Comparison of ENCODE assay signal across 1 cellular context in the genomic region with DNA sequence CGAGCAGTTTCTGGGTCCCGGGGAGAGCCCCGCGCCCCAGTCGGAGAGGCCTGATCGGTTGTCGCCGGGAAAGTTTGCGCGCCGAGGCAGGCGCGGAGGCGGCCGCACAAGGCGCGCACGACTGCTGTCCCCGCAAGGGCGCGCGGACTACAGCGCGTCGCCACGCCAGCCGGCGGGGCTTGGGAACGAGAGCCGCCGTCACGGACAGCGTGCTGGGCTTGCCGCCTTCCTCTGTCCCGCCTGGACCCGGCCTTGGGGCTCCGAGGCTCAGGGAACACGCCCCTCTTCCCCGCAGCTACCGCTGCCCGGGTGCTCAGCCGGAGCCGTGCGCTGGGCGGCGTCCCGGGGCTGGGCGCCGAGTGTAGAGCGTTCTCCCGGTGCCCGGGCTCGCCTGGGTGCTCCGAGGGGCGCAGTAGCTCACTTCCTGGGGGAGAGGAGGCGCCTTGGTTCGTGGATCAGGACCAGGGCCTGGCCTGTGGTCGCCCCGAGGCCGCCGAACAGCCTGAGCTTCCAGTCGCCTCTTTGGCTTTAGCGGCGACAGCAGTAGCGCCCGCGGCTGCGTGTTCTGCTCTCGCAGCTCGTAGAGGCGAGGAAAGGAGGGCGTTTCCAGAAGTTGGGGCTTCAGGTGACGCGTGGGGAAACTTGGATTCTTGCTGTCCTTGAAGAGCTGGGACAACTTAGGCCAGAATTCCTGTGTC.
TF ChIP-seq lines count a peak whose summit lies in the region.

No MANE protein-coding gene starts in this region.

TF ChIP-seq in HepG2, 621 proteins besides CTCF, POLR2A, EP300 and RAD21 (continued from another document and continues in another):
- TF ChIP-seq, protein P1, sequence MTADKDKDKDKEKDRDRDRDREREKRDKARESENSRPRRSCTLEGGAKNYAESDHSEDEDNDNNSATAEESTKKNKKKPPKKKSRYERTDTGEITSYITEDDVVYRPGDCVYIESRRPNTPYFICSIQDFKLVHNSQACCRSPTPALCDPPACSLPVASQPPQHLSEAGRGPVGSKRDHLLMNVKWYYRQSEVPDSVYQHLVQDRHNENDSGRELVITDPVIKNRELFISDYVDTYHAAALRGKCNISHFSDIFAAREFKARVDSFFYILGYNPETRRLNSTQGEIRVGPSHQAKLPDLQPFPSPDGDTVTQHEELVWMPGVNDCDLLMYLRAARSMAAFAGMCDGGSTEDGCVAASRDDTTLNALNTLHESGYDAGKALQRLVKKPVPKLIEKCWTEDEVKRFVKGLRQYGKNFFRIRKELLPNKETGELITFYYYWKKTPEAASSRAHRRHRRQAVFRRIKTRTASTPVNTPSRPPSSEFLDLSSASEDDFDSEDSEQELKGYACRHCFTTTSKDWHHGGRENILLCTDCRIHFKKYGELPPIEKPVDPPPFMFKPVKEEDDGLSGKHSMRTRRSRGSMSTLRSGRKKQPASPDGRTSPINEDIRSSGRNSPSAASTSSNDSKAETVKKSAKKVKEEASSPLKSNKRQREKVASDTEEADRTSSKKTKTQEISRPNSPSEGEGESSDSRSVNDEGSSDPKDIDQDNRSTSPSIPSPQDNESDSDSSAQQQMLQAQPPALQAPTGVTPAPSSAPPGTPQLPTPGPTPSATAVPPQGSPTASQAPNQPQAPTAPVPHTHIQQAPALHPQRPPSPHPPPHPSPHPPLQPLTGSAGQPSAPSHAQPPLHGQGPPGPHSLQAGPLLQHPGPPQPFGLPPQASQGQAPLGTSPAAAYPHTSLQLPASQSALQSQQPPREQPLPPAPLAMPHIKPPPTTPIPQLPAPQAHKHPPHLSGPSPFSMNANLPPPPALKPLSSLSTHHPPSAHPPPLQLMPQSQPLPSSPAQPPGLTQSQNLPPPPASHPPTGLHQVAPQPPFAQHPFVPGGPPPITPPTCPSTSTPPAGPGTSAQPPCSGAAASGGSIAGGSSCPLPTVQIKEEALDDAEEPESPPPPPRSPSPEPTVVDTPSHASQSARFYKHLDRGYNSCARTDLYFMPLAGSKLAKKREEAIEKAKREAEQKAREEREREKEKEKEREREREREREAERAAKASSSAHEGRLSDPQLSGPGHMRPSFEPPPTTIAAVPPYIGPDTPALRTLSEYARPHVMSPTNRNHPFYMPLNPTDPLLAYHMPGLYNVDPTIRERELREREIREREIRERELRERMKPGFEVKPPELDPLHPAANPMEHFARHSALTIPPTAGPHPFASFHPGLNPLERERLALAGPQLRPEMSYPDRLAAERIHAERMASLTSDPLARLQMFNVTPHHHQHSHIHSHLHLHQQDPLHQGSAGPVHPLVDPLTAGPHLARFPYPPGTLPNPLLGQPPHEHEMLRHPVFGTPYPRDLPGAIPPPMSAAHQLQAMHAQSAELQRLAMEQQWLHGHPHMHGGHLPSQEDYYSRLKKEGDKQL (CRISPR knock-in tag; IDR thresholded peaks at IDR 0.05; ENCODE audit: low read depth): no peak
- TF ChIP-seq HHEX (CRISPR knock-in tag; IDR thresholded peaks at IDR 0.05): no peak
- no peak for TF ChIP-seq SOX5 (CRISPR knock-in tag; IDR thresholded peaks at IDR 0.05; ENCODE audit: borderline replicate concordance)
- TF ChIP-seq RFXANK (CRISPR knock-in tag; IDR thresholded peaks at IDR 0.05): no peak
- no peak for TF ChIP-seq ZNF17 (CRISPR knock-in tag; IDR thresholded peaks at IDR 0.05)
- no peak for TF ChIP-seq ELF1 (CRISPR knock-in tag; IDR thresholded peaks at IDR 0.05)
- TF ChIP-seq KLF11 (CRISPR knock-in tag; IDR thresholded peaks at IDR 0.05): no peak
- TF ChIP-seq FIP1L1 (IDR thresholded peaks at IDR 0.05; ENCODE audit: borderline replicate concordance, insufficient read depth, low read depth, low read length): no peak
- no peak for TF ChIP-seq JUN (CRISPR knock-in tag; IDR thresholded peaks at IDR 0.05)
- 0 out of 2 replicates have a peak, but pooled peaks have one; percentile 22 for TF ChIP-seq ZFP1 (CRISPR knock-in tag; IDR thresholded peaks at IDR 0.05)
- TF ChIP-seq, protein P2, sequence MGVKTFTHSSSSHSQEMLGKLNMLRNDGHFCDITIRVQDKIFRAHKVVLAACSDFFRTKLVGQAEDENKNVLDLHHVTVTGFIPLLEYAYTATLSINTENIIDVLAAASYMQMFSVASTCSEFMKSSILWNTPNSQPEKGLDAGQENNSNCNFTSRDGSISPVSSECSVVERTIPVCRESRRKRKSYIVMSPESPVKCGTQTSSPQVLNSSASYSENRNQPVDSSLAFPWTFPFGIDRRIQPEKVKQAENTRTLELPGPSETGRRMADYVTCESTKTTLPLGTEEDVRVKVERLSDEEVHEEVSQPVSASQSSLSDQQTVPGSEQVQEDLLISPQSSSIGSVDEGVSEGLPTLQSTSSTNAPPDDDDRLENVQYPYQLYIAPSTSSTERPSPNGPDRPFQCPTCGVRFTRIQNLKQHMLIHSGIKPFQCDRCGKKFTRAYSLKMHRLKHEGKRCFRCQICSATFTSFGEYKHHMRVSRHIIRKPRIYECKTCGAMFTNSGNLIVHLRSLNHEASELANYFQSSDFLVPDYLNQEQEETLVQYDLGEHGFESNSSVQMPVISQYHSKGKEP (CRISPR knock-in tag; IDR thresholded peaks at IDR 0.05): no peak
- no peak for TF ChIP-seq RFX1 (IDR thresholded peaks at IDR 0.05)
- TF ChIP-seq, protein P3, sequence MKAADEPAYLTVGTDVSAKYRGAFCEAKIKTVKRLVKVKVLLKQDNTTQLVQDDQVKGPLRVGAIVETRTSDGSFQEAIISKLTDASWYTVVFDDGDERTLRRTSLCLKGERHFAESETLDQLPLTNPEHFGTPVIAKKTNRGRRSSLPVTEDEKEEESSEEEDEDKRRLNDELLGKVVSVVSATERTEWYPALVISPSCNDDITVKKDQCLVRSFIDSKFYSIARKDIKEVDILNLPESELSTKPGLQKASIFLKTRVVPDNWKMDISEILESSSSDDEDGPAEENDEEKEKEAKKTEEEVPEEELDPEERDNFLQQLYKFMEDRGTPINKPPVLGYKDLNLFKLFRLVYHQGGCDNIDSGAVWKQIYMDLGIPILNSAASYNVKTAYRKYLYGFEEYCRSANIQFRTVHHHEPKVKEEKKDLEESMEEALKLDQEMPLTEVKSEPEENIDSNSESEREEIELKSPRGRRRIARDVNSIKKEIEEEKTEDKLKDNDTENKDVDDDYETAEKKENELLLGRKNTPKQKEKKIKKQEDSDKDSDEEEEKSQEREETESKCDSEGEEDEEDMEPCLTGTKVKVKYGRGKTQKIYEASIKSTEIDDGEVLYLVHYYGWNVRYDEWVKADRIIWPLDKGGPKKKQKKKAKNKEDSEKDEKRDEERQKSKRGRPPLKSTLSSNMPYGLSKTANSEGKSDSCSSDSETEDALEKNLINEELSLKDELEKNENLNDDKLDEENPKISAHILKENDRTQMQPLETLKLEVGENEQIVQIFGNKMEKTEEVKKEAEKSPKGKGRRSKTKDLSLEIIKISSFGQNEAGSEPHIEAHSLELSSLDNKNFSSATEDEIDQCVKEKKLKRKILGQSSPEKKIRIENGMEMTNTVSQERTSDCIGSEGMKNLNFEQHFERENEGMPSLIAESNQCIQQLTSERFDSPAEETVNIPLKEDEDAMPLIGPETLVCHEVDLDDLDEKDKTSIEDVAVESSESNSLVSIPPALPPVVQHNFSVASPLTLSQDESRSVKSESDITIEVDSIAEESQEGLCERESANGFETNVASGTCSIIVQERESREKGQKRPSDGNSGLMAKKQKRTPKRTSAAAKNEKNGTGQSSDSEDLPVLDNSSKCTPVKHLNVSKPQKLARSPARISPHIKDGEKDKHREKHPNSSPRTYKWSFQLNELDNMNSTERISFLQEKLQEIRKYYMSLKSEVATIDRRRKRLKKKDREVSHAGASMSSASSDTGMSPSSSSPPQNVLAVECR (CRISPR knock-in tag; IDR thresholded peaks at IDR 0.05; ENCODE audit: borderline replicate concordance): peak; percentile 55; the same call in 1 of the 2 replicates
- TF ChIP-seq PCBP2 (optimal IDR thresholded peaks at IDR 0.05; ENCODE audit: low read depth, low read length, poor library complexity, severe bottlenecking): no peak
- TF ChIP-seq, protein P4, sequence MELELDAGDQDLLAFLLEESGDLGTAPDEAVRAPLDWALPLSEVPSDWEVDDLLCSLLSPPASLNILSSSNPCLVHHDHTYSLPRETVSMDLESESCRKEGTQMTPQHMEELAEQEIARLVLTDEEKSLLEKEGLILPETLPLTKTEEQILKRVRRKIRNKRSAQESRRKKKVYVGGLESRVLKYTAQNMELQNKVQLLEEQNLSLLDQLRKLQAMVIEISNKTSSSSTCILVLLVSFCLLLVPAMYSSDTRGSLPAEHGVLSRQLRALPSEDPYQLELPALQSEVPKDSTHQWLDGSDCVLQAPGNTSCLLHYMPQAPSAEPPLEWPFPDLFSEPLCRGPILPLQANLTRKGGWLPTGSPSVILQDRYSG (CRISPR knock-in tag; IDR thresholded peaks at IDR 0.05): peak; percentile 83
- no peak for TF ChIP-seq NCOA5 (CRISPR knock-in tag; IDR thresholded peaks at IDR 0.05)
- TF ChIP-seq, protein P5, sequence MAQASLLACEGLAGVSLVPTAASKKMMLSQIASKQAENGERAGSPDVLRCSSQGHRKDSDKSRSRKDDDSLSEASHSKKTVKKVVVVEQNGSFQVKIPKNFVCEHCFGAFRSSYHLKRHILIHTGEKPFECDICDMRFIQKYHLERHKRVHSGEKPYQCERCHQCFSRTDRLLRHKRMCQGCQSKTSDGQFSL (CRISPR knock-in tag; IDR thresholded peaks at IDR 0.05): peak; percentile 53; the same call in 1 of the 2 replicates
- TF ChIP-seq, protein P6, sequence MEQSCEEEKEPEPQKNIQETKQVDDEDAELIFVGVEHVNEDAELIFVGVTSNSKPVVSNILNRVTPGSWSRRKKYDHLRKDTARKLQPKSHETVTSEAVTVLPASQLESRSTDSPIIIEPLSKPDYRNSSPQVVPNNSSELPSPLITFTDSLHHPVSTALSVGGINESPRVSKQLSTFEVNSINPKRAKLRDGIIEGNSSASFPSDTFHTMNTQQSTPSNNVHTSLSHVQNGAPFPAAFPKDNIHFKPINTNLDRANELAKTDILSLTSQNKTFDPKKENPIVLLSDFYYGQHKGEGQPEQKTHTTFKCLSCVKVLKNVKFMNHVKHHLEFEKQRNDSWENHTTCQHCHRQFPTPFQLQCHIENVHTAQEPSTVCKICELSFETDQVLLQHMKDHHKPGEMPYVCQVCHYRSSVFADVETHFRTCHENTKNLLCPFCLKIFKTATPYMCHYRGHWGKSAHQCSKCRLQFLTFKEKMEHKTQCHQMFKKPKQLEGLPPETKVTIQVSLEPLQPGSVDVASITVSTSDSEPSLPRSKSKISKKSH (CRISPR knock-in tag; IDR thresholded peaks at IDR 0.05; ENCODE audit: borderline replicate concordance): 0 out of 2 replicates have a peak, but pooled peaks have one; percentile 77
- no peak for TF ChIP-seq NR3C1 (CRISPR knock-in tag; IDR thresholded peaks at IDR 0.05)
- TF ChIP-seq, protein P7, sequence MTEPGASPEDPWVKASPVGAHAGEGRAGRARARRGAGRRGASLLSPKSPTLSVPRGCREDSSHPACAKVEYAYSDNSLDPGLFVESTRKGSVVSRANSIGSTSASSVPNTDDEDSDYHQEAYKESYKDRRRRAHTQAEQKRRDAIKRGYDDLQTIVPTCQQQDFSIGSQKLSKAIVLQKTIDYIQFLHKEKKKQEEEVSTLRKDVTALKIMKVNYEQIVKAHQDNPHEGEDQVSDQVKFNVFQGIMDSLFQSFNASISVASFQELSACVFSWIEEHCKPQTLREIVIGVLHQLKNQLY (CRISPR knock-in tag; IDR thresholded peaks at IDR 0.05): 0 out of 2 replicates have a peak, but pooled peaks have one; percentile 15
- no peak for TF ChIP-seq RBM39 (IDR thresholded peaks at IDR 0.05; ENCODE audit: low read depth, low read length, poor library complexity, severe bottlenecking)
- TF ChIP-seq TP53 (CRISPR knock-in tag; conservative IDR thresholded peaks at IDR 0.05): no peak
- TF ChIP-seq, protein P8, sequence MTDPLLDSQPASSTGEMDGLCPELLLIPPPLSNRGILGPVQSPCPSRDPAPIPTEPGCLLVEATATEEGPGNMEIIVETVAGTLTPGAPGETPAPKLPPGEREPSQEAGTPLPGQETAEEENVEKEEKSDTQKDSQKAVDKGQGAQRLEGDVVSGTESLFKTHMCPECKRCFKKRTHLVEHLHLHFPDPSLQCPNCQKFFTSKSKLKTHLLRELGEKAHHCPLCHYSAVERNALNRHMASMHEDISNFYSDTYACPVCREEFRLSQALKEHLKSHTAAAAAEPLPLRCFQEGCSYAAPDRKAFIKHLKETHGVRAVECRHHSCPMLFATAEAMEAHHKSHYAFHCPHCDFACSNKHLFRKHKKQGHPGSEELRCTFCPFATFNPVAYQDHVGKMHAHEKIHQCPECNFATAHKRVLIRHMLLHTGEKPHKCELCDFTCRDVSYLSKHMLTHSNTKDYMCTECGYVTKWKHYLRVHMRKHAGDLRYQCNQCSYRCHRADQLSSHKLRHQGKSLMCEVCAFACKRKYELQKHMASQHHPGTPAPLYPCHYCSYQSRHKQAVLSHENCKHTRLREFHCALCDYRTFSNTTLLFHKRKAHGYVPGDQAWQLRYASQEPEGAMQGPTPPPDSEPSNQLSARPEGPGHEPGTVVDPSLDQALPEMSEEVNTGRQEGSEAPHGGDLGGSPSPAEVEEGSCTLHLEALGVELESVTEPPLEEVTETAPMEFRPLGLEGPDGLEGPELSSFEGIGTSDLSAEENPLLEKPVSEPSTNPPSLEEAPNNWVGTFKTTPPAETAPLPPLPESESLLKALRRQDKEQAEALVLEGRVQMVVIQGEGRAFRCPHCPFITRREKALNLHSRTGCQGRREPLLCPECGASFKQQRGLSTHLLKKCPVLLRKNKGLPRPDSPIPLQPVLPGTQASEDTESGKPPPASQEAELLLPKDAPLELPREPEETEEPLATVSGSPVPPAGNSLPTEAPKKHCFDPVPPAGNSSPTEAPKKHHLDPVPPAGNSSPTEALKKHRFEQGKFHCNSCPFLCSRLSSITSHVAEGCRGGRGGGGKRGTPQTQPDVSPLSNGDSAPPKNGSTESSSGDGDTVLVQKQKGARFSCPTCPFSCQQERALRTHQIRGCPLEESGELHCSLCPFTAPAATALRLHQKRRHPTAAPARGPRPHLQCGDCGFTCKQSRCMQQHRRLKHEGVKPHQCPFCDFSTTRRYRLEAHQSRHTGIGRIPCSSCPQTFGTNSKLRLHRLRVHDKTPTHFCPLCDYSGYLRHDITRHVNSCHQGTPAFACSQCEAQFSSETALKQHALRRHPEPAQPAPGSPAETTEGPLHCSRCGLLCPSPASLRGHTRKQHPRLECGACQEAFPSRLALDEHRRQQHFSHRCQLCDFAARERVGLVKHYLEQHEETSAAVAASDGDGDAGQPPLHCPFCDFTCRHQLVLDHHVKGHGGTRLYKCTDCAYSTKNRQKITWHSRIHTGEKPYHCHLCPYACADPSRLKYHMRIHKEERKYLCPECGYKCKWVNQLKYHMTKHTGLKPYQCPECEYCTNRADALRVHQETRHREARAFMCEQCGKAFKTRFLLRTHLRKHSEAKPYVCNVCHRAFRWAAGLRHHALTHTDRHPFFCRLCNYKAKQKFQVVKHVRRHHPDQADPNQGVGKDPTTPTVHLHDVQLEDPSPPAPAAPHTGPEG (CRISPR knock-in tag; IDR thresholded peaks at IDR 0.05): no peak
- no peak for TF ChIP-seq PHB2 (IDR thresholded peaks at IDR 0.05; ENCODE audit: partially characterized antibody)
- TF ChIP-seq HNRNPUL1 (IDR thresholded peaks at IDR 0.05; ENCODE audit: low read depth, low read length): no peak
- no peak for TF ChIP-seq MTF1 (CRISPR knock-in tag; IDR thresholded peaks at IDR 0.05)
- TF ChIP-seq ZNF234 (CRISPR knock-in tag; conservative IDR thresholded peaks at IDR 0.05): 0 out of 2 replicates have a peak, but pooled peaks have one; percentile 46
- no peak for TF ChIP-seq SSRP1 (CRISPR knock-in tag; IDR thresholded peaks at IDR 0.05)
- TF ChIP-seq, protein P9, sequence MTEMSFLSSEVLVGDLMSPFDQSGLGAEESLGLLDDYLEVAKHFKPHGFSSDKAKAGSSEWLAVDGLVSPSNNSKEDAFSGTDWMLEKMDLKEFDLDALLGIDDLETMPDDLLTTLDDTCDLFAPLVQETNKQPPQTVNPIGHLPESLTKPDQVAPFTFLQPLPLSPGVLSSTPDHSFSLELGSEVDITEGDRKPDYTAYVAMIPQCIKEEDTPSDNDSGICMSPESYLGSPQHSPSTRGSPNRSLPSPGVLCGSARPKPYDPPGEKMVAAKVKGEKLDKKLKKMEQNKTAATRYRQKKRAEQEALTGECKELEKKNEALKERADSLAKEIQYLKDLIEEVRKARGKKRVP (CRISPR knock-in tag; IDR thresholded peaks at IDR 0.05): no peak
- no peak for TF ChIP-seq ZNF782 (CRISPR knock-in tag; IDR thresholded peaks at IDR 0.05; ENCODE audit: borderline replicate concordance)
- no peak for TF ChIP-seq CBX1 (IDR thresholded peaks at IDR 0.05; ENCODE audit: low read depth)
- no peak for TF ChIP-seq EZH2 (conservative IDR thresholded peaks at IDR 0.05; ENCODE audit: low read depth, low read length)
